Comparison of ENCODE assay signal across 9 cellular contexts in genomic region chr14:61503167-61503801, GRCh38.
DNase-seq lines count a peak whose midpoint lies in the region; ATAC-seq lines count a peak whose summit lies in the region.
"Had no signal": no experiment of that assay in that cellular context is flagged by ENCODE, and none has a peak within 500 bp of the region (broad histone marks: within the 10 kb centered on the region; RNA-seq: fewer than 3 reads in every experiment).

No MANE protein-coding gene starts in this region.

- ATAC-seq in GM18873 (IDR thresholded peaks at IDR 0.05; ENCODE audit: low FRiP score, unreplicated experiment) (peak; percentile 89), HG02885 (IDR thresholded peaks at IDR 0.05; ENCODE audit: poor library complexity, unreplicated experiment) (peak; percentile 79)

- DNase-seq in T-helper 22 cell (ENCODE audit: low read depth), result peak; percentile 30
- peak; percentile 86 for DNase-seq in dermis blood vessel endothelial cell
- no peak for DNase-seq in DMS153 treated with DMSO at 0.1 percent for 48 hours (lab: John Stamatoyannopoulos, UW; ENCODE audit: unreplicated experiment)
- no peak for DNase-seq in SHP77 treated with DMSO at 0.1 percent for 48 hours (lab: John Stamatoyannopoulos, UW)
- no peak for DNase-seq in DMS153 (lab: John Stamatoyannopoulos, UW)

- H3K27ac ChIP-seq in skin epidermis, result peak overlapping the region in 19 of 21 experiments; percentile 3 to 90 (median 66)
- H3K27ac ChIP-seq: SK-N-MC had no signal

- no peak overlapping the region for H3K4me3 ChIP-seq in skin epidermis
- H3K4me3 ChIP-seq: SK-N-MC had no signal

Comparison
In these comparisons a context has a peak if more than half of its experiments do, and no peak if none do; other contexts are left out.
1. DNase-seq: peak in T-helper 22 cell (single experiment) and dermis blood vessel endothelial cell (single experiment); none in DMS153 treated with DMSO at 0.1 percent for 48 hours (single experiment), SHP77 treated with DMSO at 0.1 percent for 48 hours (single experiment) and DMS153 (single experiment).